ENCODE assay signal across 8 cellular contexts in the genomic region with DNA sequence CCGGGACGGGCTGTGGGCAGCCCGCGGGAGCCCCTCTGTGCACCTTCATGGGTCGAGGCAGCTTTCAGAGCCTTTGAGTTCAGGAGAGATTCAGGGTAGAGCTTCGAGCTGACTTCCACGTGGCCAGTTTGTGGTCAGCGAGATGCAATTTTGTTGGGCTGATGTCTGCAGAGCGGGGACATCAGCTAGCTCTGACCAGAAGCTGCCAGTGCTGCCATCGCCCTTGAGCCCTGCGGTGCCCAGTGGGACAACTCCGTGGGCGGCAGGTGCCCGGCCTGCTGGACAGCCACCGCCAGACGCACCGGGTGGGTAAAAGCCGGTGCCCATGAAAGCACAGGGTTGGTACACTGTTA. TPM values are rescaled to one million over a fixed set of nuclear protein-coding genes. Genes with fewer than 3 reads are reported as not detected.
DNase-seq lines count a peak whose midpoint lies in the region; ATAC-seq, FAIRE-seq and TF ChIP-seq lines count a peak whose summit lies in the region.

No MANE protein-coding gene starts in this region.

- peak overlapping the region; percentile 94 for H3K9ac ChIP-seq in HCT116 (ENCODE audit: low read length)

- H3K27me3 ChIP-seq in HCT116 (ENCODE audit: insufficient read depth, low read length) (no peaks in the 10 kb centered on the region), foreskin keratinocyte (no peaks in the 10 kb centered on the region), psoas muscle (ENCODE audit: insufficient read depth in 3 of 3, low read length in 2 of 3) (no peaks in the 10 kb centered on the region)

- intact Hi-C loops in HCT116 (cut with micrococcal nuclease) = no loop called here
- intact Hi-C loops in psoas muscle (cut with DNase I) = no loop called here

- no peaks in the 10 kb centered on the region for H3K9me2 ChIP-seq in HCT116 (ENCODE audit: insufficient read depth)

- RAD21 ChIA-PET in HCT116 (lab: Charles Lee; ENCODE audit: low non-redundant PET in 1 of 2, low total read pairs in 2 of 2, uncharacterized antibody in 2 of 2, unreplicated experiment in 2 of 2) = no interaction called here

- peak; percentile 1; the same call in 1 of the 2 replicates for ATAC-seq in HCT116
- no peak for ATAC-seq in foreskin keratinocyte
- peak; percentile 10 to 41 (median 17) for ATAC-seq in psoas muscle

- H3K4me3 ChIP-seq in HCT116 (replicated peaks in 1 of 2; ENCODE audit: low read depth in 1 of 2, low read length in 2 of 2) = peak overlapping the region; percentile 79 to 91
- peak overlapping the region; percentile 94 for H3K4me3 ChIP-seq in psoas muscle

- no peak for TF ChIP-seq RAD21 in HCT116 (IDR thresholded peaks at IDR 0.05; ENCODE audit: low read depth)

- WGBS in psoas muscle, 3 donors = 8 to 9% (median 9%) methylated on average over 16 to 18 of the region's 18 CpGs

- no peak for TF ChIP-seq CTCF in HCT116 (IDR thresholded peaks at IDR 0.05 in 2 of 3, conservative IDR thresholded peaks at IDR 0.05 in 1 of 3; ENCODE audit: borderline replicate concordance in 1 of 3, insufficient read depth in 1 of 3, low read depth in 2 of 3, low read length in 2 of 3)
- no peak for TF ChIP-seq CTCF in VCaP (conservative IDR thresholded peaks at IDR 0.05)
- TF ChIP-seq CTCF in foreskin keratinocyte (conservative IDR thresholded peaks at IDR 0.05) = no peak
- TF ChIP-seq CTCF in psoas muscle (IDR thresholded peaks at IDR 0.05) = no peak

- no TSS peak for BruUV-seq in HCT116 (replicated peaks; lab: Mats Ljungman, UMichigan)

- TF ChIP-seq POLR2A in HCT116 (IDR thresholded peaks at IDR 0.05; ENCODE audit: borderline replicate concordance, extremely low read depth, insufficient read depth, insufficient read length) = no peak

- no peak for FAIRE-seq in GM19239 (lab: Jason Lieb, UNC)

- POLR2A ChIA-PET in HCT116 (lab: Charles Lee) = no interaction called here

- H4K20me1 ChIP-seq in HCT116 (ENCODE audit: insufficient read depth) = no peaks in the 10 kb centered on the region

- DNase-seq in GM03348 (ENCODE audit: low spot score) (peak; percentile 46), HCT116 (ENCODE audit: low read depth, low spot score) (no peak), foreskin keratinocyte (no peak), psoas muscle (peak in 1 of 2 donors; percentile 66), NCI-H187 treated with DMSO at 0.1 percent for 48 hours (lab: John Stamatoyannopoulos, UW) (no peak), NCI-H2196 treated with DMSO at 0.1 percent for 48 hours (lab: John Stamatoyannopoulos, UW; ENCODE audit: unreplicated experiment) (no peak), GM19239 (ENCODE audit: insufficient read length, low spot score) (no peak)

- H3K27ac ChIP-seq in HCT116 (ENCODE audit: low read depth, low read length) = peak overlapping the region; percentile 91
- peak overlapping the region; percentile 95 for H3K27ac ChIP-seq in VCaP
- H3K27ac ChIP-seq in foreskin keratinocyte = peak overlapping the region; percentile 27
- H3K27ac ChIP-seq in psoas muscle = peak overlapping the region; percentile 89

- H3K9me3 ChIP-seq in HCT116 (ENCODE audit: control insufficient read depth in 1 of 2, insufficient read depth in 1 of 2, low read depth in 1 of 2, low read length in 2 of 2) (no peaks in the 10 kb centered on the region), psoas muscle (no peaks in the 10 kb centered on the region)

- no peaks in the 10 kb centered on the region; a peak in 2 of 4 replicates for H3K36me3 ChIP-seq in HCT116 (ENCODE audit: control insufficient read depth in 1 of 2, insufficient read depth in 2 of 2, low read length in 2 of 2)
- peaks cover 0 to 3% of the 10 kb centered on the region in 2 donors for H3K36me3 ChIP-seq in psoas muscle (ENCODE audit: insufficient read depth in 1 of 2, low read depth in 1 of 2)

- H2AFZ ChIP-seq in HCT116 (ENCODE audit: low read depth, low read length, poor library complexity, severe bottlenecking) = no peak overlapping the region

- peaks cover 24 to 52% of the 10 kb centered on the region in 2 experiments; a peak in 3 of 4 replicates for H3K4me1 ChIP-seq in HCT116 (ENCODE audit: control insufficient read depth in 1 of 2, insufficient read depth in 2 of 2, low read length in 2 of 2)
- H3K4me1 ChIP-seq in foreskin keratinocyte = no peaks in the 10 kb centered on the region
- H3K4me1 ChIP-seq in psoas muscle = peaks cover 19% of the 10 kb centered on the region

- H3K4me2 ChIP-seq in HCT116 (ENCODE audit: low read length) = peak overlapping the region; percentile 90

- CTCF ChIA-PET in HCT116 (lab: Charles Lee) = interaction anchor here (1.0 to 2.7 kb wide), 3 partner anchors 15 to 43 kb away, joined by 3 to 10 read pairs (median 6); no protein-coding TSS in a partner anchor

- peaks cover 56% of the 10 kb centered on the region for H3K79me2 ChIP-seq in HCT116 (ENCODE audit: insufficient read depth, low read length)

TF ChIP-seq in HCT116, 20 proteins besides CTCF, POLR2A, EP300 and RAD21:
- no peak for TF ChIP-seq EZH2 (IDR thresholded peaks at IDR 0.05)
- TF ChIP-seq, protein P1, sequence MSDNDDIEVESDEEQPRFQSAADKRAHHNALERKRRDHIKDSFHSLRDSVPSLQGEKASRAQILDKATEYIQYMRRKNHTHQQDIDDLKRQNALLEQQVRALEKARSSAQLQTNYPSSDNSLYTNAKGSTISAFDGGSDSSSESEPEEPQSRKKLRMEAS (IDR thresholded peaks at IDR 0.05) = peak; percentile 62; the same call in 1 of the 2 replicates
- TF ChIP-seq EGR1 (IDR thresholded peaks at IDR 0.05; ENCODE audit: low read depth) = peak; percentile 39; the same call in 1 of the 2 replicates

RNA-seq across cellular contexts. Expression of a gene that starts 0.7 kb away (rescaled TPM):
- total RNA-seq in HCT116 (2021; ENCODE audit: unreplicated experiment) (242 TPM), foreskin keratinocyte (172 and 177 TPM in 2 replicates), psoas muscle (100 to 1,000 TPM in 1 of 4 donors, 10 to 100 TPM in 3; 77.7 to 140 (median 81.8) TPM)
- polyA plus RNA-seq in HCT116 (2012) = 186 and 202 TPM in 2 replicates
- polyA plus RNA-seq in foreskin keratinocyte (227 TPM in 2 replicates), psoas muscle (10 to 100 TPM; 58.7 to 77.6 (median 65.9) TPM)

RNA-seq across cellular contexts. Expression of a gene that starts 29.3 kb away (rescaled TPM):
- total RNA-seq in HCT116 (2021; ENCODE audit: unreplicated experiment) = 88.7 TPM
- 31.8 and 45.0 TPM in 2 replicates for polyA plus RNA-seq in HCT116 (2012)
- 37.0 and 37.9 TPM in 2 replicates for total RNA-seq in foreskin keratinocyte
- polyA plus RNA-seq in foreskin keratinocyte = 24.7 and 24.9 TPM in 2 replicates
- 10 to 100 TPM; 13.6 to 32.6 (median 22.2) TPM for total RNA-seq in psoas muscle
- polyA plus RNA-seq in psoas muscle = 10 to 100 TPM; 11.0 to 20.9 (median 17.7) TPM

RNA-seq across cellular contexts. Expression of a gene that starts 41.9 kb away (rescaled TPM):
- total RNA-seq in HCT116 (2021; ENCODE audit: unreplicated experiment) = 0.27 TPM
- polyA plus RNA-seq in HCT116 (2012) = 0.08 and 0.10 TPM in 2 replicates
- total RNA-seq in foreskin keratinocyte = not detected in 2 replicates
- 0.04 TPM in 1 of 2 replicates, not detected in the other for polyA plus RNA-seq in foreskin keratinocyte
- under 1 TPM in 1 of 4 donors, not detected in 3; 0.22 TPM for total RNA-seq in psoas muscle
- under 1 TPM; 0.09 to 0.33 (median 0.11) TPM for polyA plus RNA-seq in psoas muscle

RNA-seq across cellular contexts. Expression of a gene that starts 42.0 kb away (rescaled TPM):
- total RNA-seq in HCT116 (2021; ENCODE audit: unreplicated experiment) = 157 TPM
- polyA plus RNA-seq in HCT116 (2012) = 149 and 211 TPM in 2 replicates
- total RNA-seq in foreskin keratinocyte = 48.4 and 61.9 TPM in 2 replicates
- 60.8 and 67.0 TPM in 2 replicates for polyA plus RNA-seq in foreskin keratinocyte
- total RNA-seq in psoas muscle = 1 to 10 TPM in 3 of 4 donors, under 1 TPM in 1; 0.89 to 3.1 (median 1.5) TPM
- polyA plus RNA-seq in psoas muscle = under 1 TPM; 0.47 to 0.63 (median 0.56) TPM

RNA-seq across cellular contexts. Expression of a gene that starts 50.1 kb away (rescaled TPM):
- 62.0 TPM for total RNA-seq in HCT116 (2021; ENCODE audit: unreplicated experiment)
- 39.4 and 52.2 TPM in 2 replicates for polyA plus RNA-seq in HCT116 (2012)
- 24.1 and 24.5 TPM in 2 replicates for total RNA-seq in foreskin keratinocyte
- polyA plus RNA-seq in foreskin keratinocyte = 24.8 and 26.0 TPM in 2 replicates
- 1 to 10 TPM; 1.5 to 2.9 (median 2.2) TPM for total RNA-seq in psoas muscle
- 1 to 10 TPM in 1 of 3 donors, under 1 TPM in 2; 0.49 to 4.3 (median 0.56) TPM for polyA plus RNA-seq in psoas muscle

Comparison
In these comparisons a context has a peak if more than half of its experiments do, and no peak if none do; other contexts are left out.
1. H3K27ac ChIP-seq: peak in every context shown above with its lines; median percentile 95 in VCaP; 91 in HCT116; 89 in psoas muscle; 27 in foreskin keratinocyte.